In genomic region chr4:113762851-113763172, GRCh38 we compare ENCODE assay signal across 8 cellular contexts. TPM values are rescaled to one million over a fixed set of nuclear protein-coding genes. Genes with fewer than 3 reads are reported as not detected.
DNase-seq lines count a peak whose midpoint lies in the region; ATAC-seq lines count a peak whose summit lies in the region.

No MANE protein-coding gene starts in this region.

- in situ Hi-C loops in KBM-7 (cut with MboI; ENCODE audit: low pct_unique_long_range_greater_than_20kb, low sequenced_read_pairs), result no loop called here

- peak overlapping the region; percentile 97 for H3K4me3 Mint-ChIP-seq in T-helper 1 cell treated with Interleukin-12 subunit alpha and Interleukin-12 subunit beta and Interleukin-4 antibody, amounts not matched to agents 30 μg/mL and 1 μg/mL, for 36 hours
- H3K4me3 Mint-ChIP-seq in immature natural killer cell, result peak overlapping the region; percentile 94 to 95 (median 95)

- peak overlapping the region; percentile 71 to 98 (median 93) for H3K9ac ChIP-seq in subcutaneous abdominal adipose tissue (ENCODE audit: low read length in 5 of 5)

- H3K9me3 ChIP-seq in subcutaneous abdominal adipose tissue (ENCODE audit: control insufficient read depth in 5 of 5, low read length in 5 of 5), result no peaks in the 10 kb centered on the region

- no peaks in the 10 kb centered on the region for H3K27me3 ChIP-seq in subcutaneous abdominal adipose tissue (ENCODE audit: control insufficient read depth in 5 of 5, insufficient read depth in 4 of 5, low read length in 5 of 5)

- H3K27ac ChIP-seq in subcutaneous abdominal adipose tissue (ENCODE audit: low read depth, low read length), result peak overlapping the region; percentile 100

- H3K27me3 Mint-ChIP-seq in T-helper 1 cell treated with Interleukin-12 subunit alpha and Interleukin-12 subunit beta and Interleukin-4 antibody, amounts not matched to agents 30 μg/mL and 1 μg/mL, for 36 hours (ENCODE audit: low read depth), result peaks cover 5% of the 10 kb centered on the region
- H3K27me3 Mint-ChIP-seq in immature natural killer cell (ENCODE audit: low read depth in 3 of 3), result peaks cover 11 to 23% (median 19%) of the 10 kb centered on the region in 3 donors

- peaks cover 17% of the 10 kb centered on the region for H3K36me3 Mint-ChIP-seq in T-helper 1 cell treated with Interleukin-12 subunit alpha and Interleukin-12 subunit beta and Interleukin-4 antibody, amounts not matched to agents 30 μg/mL and 1 μg/mL, for 36 hours (ENCODE audit: low read depth)
- peaks cover 22 to 26% of the 10 kb centered on the region in 2 donors for H3K36me3 Mint-ChIP-seq in activated naive CD4-positive, alpha-beta T cell treated with anti-CD3 and anti-CD28 coated beads, Interleukin-2, amount 50 U/mL, for 72 hours
- H3K36me3 Mint-ChIP-seq in immature natural killer cell, result peaks cover 0 to 3% (median 0%) of the 10 kb centered on the region in 3 donors

- DNase-seq in T-helper 1 cell (no peak), immature natural killer cell (no peak), islet precursor cell (no peak), KBM-7 (no peak), pons (ENCODE audit: low spot score) (no peak)
- DNase-seq in activated naive CD4-positive, alpha-beta T cell treated with anti-CD3 and anti-CD28 coated beads, Interleukin-2, amount 50 U/mL, for 72 hours (ENCODE audit: low spot score in 2 of 2), result no peak

- peaks cover 0 to 33% (median 30%) of the 10 kb centered on the region in 5 donors for H3K4me1 ChIP-seq in subcutaneous abdominal adipose tissue (ENCODE audit: control insufficient read depth in 5 of 5, insufficient read depth in 5 of 5, low read length in 5 of 5)

- no peaks in the 10 kb centered on the region for H3K36me3 ChIP-seq in subcutaneous abdominal adipose tissue (ENCODE audit: control insufficient read depth in 5 of 5, insufficient read depth in 5 of 5, low read length in 5 of 5)

- H3K4me3 ChIP-seq in subcutaneous abdominal adipose tissue (ENCODE audit: low read depth in 1 of 5, low read length in 5 of 5), result peak overlapping the region; percentile 85 to 97 (median 89)

- ATAC-seq in activated naive CD4-positive, alpha-beta T cell treated with anti-CD3 and anti-CD28 coated beads, Interleukin-2, amount 50 U/mL, for 72 hours, result no peak

- H3K4me1 Mint-ChIP-seq in T-helper 1 cell treated with Interleukin-12 subunit alpha and Interleukin-12 subunit beta and Interleukin-4 antibody, amounts not matched to agents 30 μg/mL and 1 μg/mL, for 36 hours (ENCODE audit: low read depth), result peaks cover 36% of the 10 kb centered on the region
- peaks cover 35 to 40% of the 10 kb centered on the region in 2 donors for H3K4me1 Mint-ChIP-seq in immature natural killer cell

- H3K9me3 Mint-ChIP-seq in T-helper 1 cell treated with Interleukin-12 subunit alpha and Interleukin-12 subunit beta and Interleukin-4 antibody, amounts not matched to agents 30 μg/mL and 1 μg/mL, for 36 hours, result no peaks in the 10 kb centered on the region
- no peaks in the 10 kb centered on the region for H3K9me3 Mint-ChIP-seq in activated naive CD4-positive, alpha-beta T cell treated with anti-CD3 and anti-CD28 coated beads, Interleukin-2, amount 50 U/mL, for 72 hours
- no peaks in the 10 kb centered on the region for H3K9me3 Mint-ChIP-seq in immature natural killer cell

- peak overlapping the region; percentile 99 for H3K27ac Mint-ChIP-seq in T-helper 1 cell treated with Interleukin-12 subunit alpha and Interleukin-12 subunit beta and Interleukin-4 antibody, amounts not matched to agents 30 μg/mL and 1 μg/mL, for 36 hours
- peak overlapping the region; percentile 90 to 98 for H3K27ac Mint-ChIP-seq in activated naive CD4-positive, alpha-beta T cell treated with anti-CD3 and anti-CD28 coated beads, Interleukin-2, amount 50 U/mL, for 72 hours
- peak overlapping the region; percentile 94 to 100 (median 98) for H3K27ac Mint-ChIP-seq in immature natural killer cell

RNA-seq across cellular contexts. Expression of gene CAMK2D, which starts 1.3 kb away (rescaled TPM):
- 10 to 100 TPM; 61.3 to 74.6 TPM for total RNA-seq in activated naive CD4-positive, alpha-beta T cell treated with anti-CD3 and anti-CD28 coated beads, Interleukin-2, amount 50 U/mL, for 72 hours
- polyA plus RNA-seq in immature natural killer cell, result 10 to 100 TPM; 14.8 to 22.8 (median 21.4) TPM
